In genomic region chr1:156461781-156462647, GRCh38 we compare ENCODE assay signal across 14 cellular contexts. TPM values are rescaled to one million over a fixed set of nuclear protein-coding genes. Genes with fewer than 3 reads are reported as not detected.
DNase-seq lines count a peak whose midpoint lies in the region; ATAC-seq and TF ChIP-seq lines count a peak whose summit lies in the region.
"Had no signal": no experiment of that assay in that cellular context is flagged by ENCODE, and none has a peak within 500 bp of the region (broad histone marks: within the 10 kb centered on the region; RNA-seq: fewer than 3 reads in every experiment).

No MANE protein-coding gene starts in this region.

- POLR2A ChIA-PET in naive thymus-derived CD4-positive, alpha-beta T cell (lab: Charles Lee): interaction anchor here (1.3 to 6.7 kb wide), 2 partner anchors 9 to 40 kb away, joined by 3 to 125 read pairs; partner anchors contain the start of gene MEF2D

- TF ChIP-seq CTCF in GM23338 (conservative IDR thresholded peaks at IDR 0.05; ENCODE audit: low read depth in 2 of 2) (peak in 1 of 2 experiments; percentile 23; a peak in 1 of 4 replicates), chondrocyte (IDR thresholded peaks at IDR 0.05) (no peak)

- no peaks in the 10 kb centered on the region for H3K27me3 ChIP-seq in GM23338 (ENCODE audit: insufficient read depth)
- no peaks in the 10 kb centered on the region for H3K27me3 ChIP-seq in naive thymus-derived CD4-positive, alpha-beta T cell (ENCODE audit: control insufficient read depth in 2 of 2, insufficient read depth in 2 of 2, low read length in 2 of 2)
- H3K27me3 ChIP-seq in HAP-1 (ENCODE audit: low read depth): no peaks in the 10 kb centered on the region
- H3K27me3 ChIP-seq: BE2C, neural progenitor cell had no signal

- DNase-seq in A172 (ENCODE audit: low spot score) (peak; percentile 49), GM23338 (ENCODE audit: low spot score) (peak; percentile 29), chondrocyte (ENCODE audit: low spot score) (no peak), globus pallidus (ENCODE audit: low spot score) (no peak), HAP-1 (ENCODE audit: low spot score in 2 of 2) (no peak)
- no peak for DNase-seq in naive thymus-derived CD4-positive, alpha-beta T cell
- DNase-seq: amniotic stem cell; BE2C; NCI-H1092 treated with DMSO at 0.1 percent for 48 hours; stimulated activated naive CD4-positive, alpha-beta T cell treated with Interleukin-2 at 50 U/mL for 16 hours; T-helper 1 cell had no signal

- no peaks in the 10 kb centered on the region for H3K9me2 ChIP-seq in GM23338 (ENCODE audit: insufficient read depth)

- CTCF ChIA-PET in naive thymus-derived CD4-positive, alpha-beta T cell (lab: Charles Lee): interaction anchor here (0.8 to 1.4 kb wide), 2 partner anchors 63 to 147 kb away, joined by 3 read pairs; no protein-coding TSS in a partner anchor

- no peak overlapping the region for H2AFZ ChIP-seq in GM23338
- H2AFZ ChIP-seq: neural progenitor cell had no signal

- H3K4me3 Mint-ChIP-seq in GM23338 (no peak overlapping the region), chondrocyte (ENCODE audit: unreplicated experiment) (no peak overlapping the region)
- H3K4me3 Mint-ChIP-seq in naive thymus-derived CD4-positive, alpha-beta T cell: no peak overlapping the region
- H3K4me3 Mint-ChIP-seq: neural progenitor cell had no signal

- H3K4me1 Mint-ChIP-seq in GM23338 (peaks cover 45% of the 10 kb centered on the region), chondrocyte (ENCODE audit: low read depth) (peaks cover 79% of the 10 kb centered on the region)
- H3K4me1 Mint-ChIP-seq in naive thymus-derived CD4-positive, alpha-beta T cell: peaks cover 14 to 38% (median 23%) of the 10 kb centered on the region in 7 donors

- ATAC-seq in GM23338 (no peak; the same call in 1 of the 3 replicates), GM21390 (IDR thresholded peaks at IDR 0.05; ENCODE audit: unreplicated experiment) (no peak), GM19455 (IDR thresholded peaks at IDR 0.05; ENCODE audit: unreplicated experiment) (no peak)
- ATAC-seq in naive thymus-derived CD4-positive, alpha-beta T cell: no peak

- H3K9me3 ChIP-seq in naive thymus-derived CD4-positive, alpha-beta T cell (ENCODE audit: control insufficient read depth in 2 of 3, low read length in 3 of 3): no peaks in the 10 kb centered on the region
- no peaks in the 10 kb centered on the region for H3K9me3 ChIP-seq in HAP-1
- H3K9me3 ChIP-seq: BE2C had no signal

- H3K36me3 ChIP-seq in GM23338 (ENCODE audit: insufficient read depth): no peaks in the 10 kb centered on the region
- H3K36me3 ChIP-seq in naive thymus-derived CD4-positive, alpha-beta T cell (ENCODE audit: control insufficient read depth in 2 of 3, insufficient read depth in 3 of 3, low read length in 3 of 3): peaks cover 0 to 31% (median 3%) of the 10 kb centered on the region in 3 experiments
- no peaks in the 10 kb centered on the region for H3K36me3 ChIP-seq in HAP-1 (replicated peaks)
- H3K36me3 ChIP-seq: BE2C, neural progenitor cell had no signal

- H3K4me2 ChIP-seq in GM23338: no peak overlapping the region; the same call in 1 of the 2 replicates
- H3K4me2 ChIP-seq: neural progenitor cell had no signal

- no peaks in the 10 kb centered on the region for H3K79me2 ChIP-seq in GM23338 (replicated peaks; ENCODE audit: insufficient read depth)

- in situ Hi-C loops in HAP-1 (cut with MboI; ENCODE audit: low sequenced_read_pairs): no loop called here

- no peak overlapping the region for H3K27ac Mint-ChIP-seq in GM23338
- H3K27ac Mint-ChIP-seq in chondrocyte (ENCODE audit: unreplicated experiment): peak overlapping the region; percentile 57
- H3K27ac Mint-ChIP-seq in naive thymus-derived CD4-positive, alpha-beta T cell: peak overlapping the region in 5 of 9 donors; percentile 8 to 74 (median 62)
- H3K27ac Mint-ChIP-seq: neural progenitor cell had no signal

- H3K36me3 Mint-ChIP-seq in GM23338 (ENCODE audit: low read depth): no peaks in the 10 kb centered on the region
- H3K36me3 Mint-ChIP-seq in chondrocyte (ENCODE audit: low read depth): peaks cover 2% of the 10 kb centered on the region
- peaks cover 0 to 28% (median 5%) of the 10 kb centered on the region in 5 donors for H3K36me3 Mint-ChIP-seq in naive thymus-derived CD4-positive, alpha-beta T cell
- H3K36me3 Mint-ChIP-seq: neural progenitor cell had no signal

- peaks cover 31% of the 10 kb centered on the region for H3K4me1 ChIP-seq in GM23338 (ENCODE audit: insufficient read depth)
- H3K4me1 ChIP-seq in naive thymus-derived CD4-positive, alpha-beta T cell (ENCODE audit: control insufficient read depth in 2 of 2, insufficient read depth in 2 of 2, low read length in 2 of 2): peaks cover 4 to 6% of the 10 kb centered on the region in 2 donors
- peaks cover 4% of the 10 kb centered on the region for H3K4me1 ChIP-seq in HAP-1
- H3K4me1 ChIP-seq: BE2C, neural progenitor cell had no signal

- no peaks in the 10 kb centered on the region for H4K20me1 ChIP-seq in GM23338 (replicated peaks; ENCODE audit: insufficient read depth)

- intact Hi-C loops in naive thymus-derived CD4-positive, alpha-beta T cell (cut with micrococcal nuclease): no loop called here

- no peak overlapping the region for H3K4me3 ChIP-seq in GM23338
- H3K4me3 ChIP-seq in naive thymus-derived CD4-positive, alpha-beta T cell (ENCODE audit: low read length): no peak overlapping the region
- no peak overlapping the region for H3K4me3 ChIP-seq in HAP-1
- H3K4me3 ChIP-seq: neural progenitor cell had no signal

- peaks cover 15% of the 10 kb centered on the region for H3K27me3 Mint-ChIP-seq in GM23338 (ENCODE audit: insufficient read depth, low read depth, poor library complexity)
- no peaks in the 10 kb centered on the region for H3K27me3 Mint-ChIP-seq in chondrocyte (ENCODE audit: low read depth)
- H3K27me3 Mint-ChIP-seq in naive thymus-derived CD4-positive, alpha-beta T cell: no peaks in the 10 kb centered on the region

- 0 out of 2 replicates have a peak, but pooled peaks cover 4% of the 10 kb centered on the region for H3F3A ChIP-seq in GM23338 (replicated peaks; ENCODE audit: low read depth)

- H3K9me3 Mint-ChIP-seq in GM23338 (no peaks in the 10 kb centered on the region), chondrocyte (ENCODE audit: low read depth) (no peaks in the 10 kb centered on the region)
- no peaks in the 10 kb centered on the region for H3K9me3 Mint-ChIP-seq in naive thymus-derived CD4-positive, alpha-beta T cell
- H3K9me3 Mint-ChIP-seq: neural progenitor cell had no signal

- no peak overlapping the region for H3K27ac ChIP-seq in GM23338 (ENCODE audit: low read depth)
- no peak overlapping the region for H3K27ac ChIP-seq in naive thymus-derived CD4-positive, alpha-beta T cell (ENCODE audit: low read depth, low read length)
- H3K27ac ChIP-seq: neural progenitor cell had no signal

TF ChIP-seq in GM23338, 12 proteins besides CTCF, POLR2A, EP300 and RAD21:
- TF ChIP-seq EZH2 (IDR thresholded peaks at IDR 0.05; ENCODE audit: low read depth, unreplicated experiment): no peak
- TF ChIP-seq ZNF114 (CRISPR knock-in tag; IDR thresholded peaks at IDR 0.05): no peak
- no peak for TF ChIP-seq STAT1 (IDR thresholded peaks at IDR 0.05; ENCODE audit: unreplicated experiment)
- no peak for TF ChIP-seq POLR2AphosphoS5 (IDR thresholded peaks at IDR 0.05; ENCODE audit: low read depth)

RNA-seq across cellular contexts. Expression of gene MEF2D, which starts 38.6 kb away (rescaled TPM):
- total RNA-seq in A172 (2014; rRNA removed; shearing (Covaris generic)): 14.6 and 22.2 TPM in 2 replicates
- 9.7 and 15.5 TPM in 2 replicates for total RNA-seq in GM23338 (2014; rRNA removed; shearing (Covaris generic))
- 10.4 and 10.6 TPM in 2 replicates for polyA plus RNA-seq in GM23338 (2016; fragmentation: Nextera tagmentation; extraction: Ambion mirVana)
- total RNA-seq in chondrocyte: 42.3 to 64.7 TPM (median 62.0 TPM) in 3 replicates
- 100 to 1,000 TPM in 2 of 5 experiments, 10 to 100 TPM in 3; 48.1 to 190 (median 67.7) TPM for total RNA-seq in naive thymus-derived CD4-positive, alpha-beta T cell
- 10 to 100 TPM in 1 of 2 donors, 1 to 10 TPM in 1; 4.5 to 10.0 TPM for polyA plus RNA-seq in naive thymus-derived CD4-positive, alpha-beta T cell

Comparison
In these comparisons a context has a peak if more than half of its experiments do, and no peak if none do; other contexts are left out.
1. DNase-seq: peak in A172 (single experiment) and GM23338 (single experiment); none in chondrocyte (single experiment), naive thymus-derived CD4-positive, alpha-beta T cell (0 of 9), globus pallidus (single experiment) and HAP-1 (0 of 2).